ENCODE assay signal across 27 cellular contexts in the genomic region with DNA sequence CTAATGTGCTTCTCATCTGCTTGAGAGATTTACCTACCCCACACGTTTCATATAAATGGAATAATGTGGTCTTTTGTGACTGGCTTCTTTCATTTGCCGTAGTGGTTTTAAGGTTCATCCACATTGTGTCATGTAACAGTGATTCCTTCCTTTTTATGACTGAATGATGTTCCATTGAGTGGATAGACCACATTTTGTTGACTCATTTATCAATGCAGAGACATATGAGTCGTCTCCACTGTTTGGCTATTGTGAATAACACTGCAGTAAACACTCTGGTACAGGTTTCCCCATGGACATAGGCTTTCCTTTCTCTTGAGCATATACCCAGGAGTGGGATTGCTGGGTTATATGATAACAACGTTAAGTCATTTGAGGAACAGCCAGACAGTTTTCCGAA. TPM values are rescaled to one million over a fixed set of nuclear protein-coding genes. Genes with fewer than 3 reads are reported as not detected.
"Had no signal": no experiment of that assay in that cellular context is flagged by ENCODE, and none has a peak within 500 bp of the region (broad histone marks: within the 10 kb centered on the region; RNA-seq: fewer than 3 reads in every experiment).

No MANE protein-coding gene starts in this region.

- H3K27ac Mint-ChIP-seq: activated CD8-positive, alpha-beta T cell treated with anti-CD3 and anti-CD28 coated beads for 36 hours; activated naive CD8-positive, alpha-beta T cell; IgD-negative memory B cell had no signal

- H3K9me3 Mint-ChIP-seq: activated CD8-positive, alpha-beta T cell treated with anti-CD3 and anti-CD28 coated beads for 36 hours; central memory CD8-positive, alpha-beta T cell had no signal

- DNase-seq: activated CD4-positive, CD25-positive, alpha-beta regulatory T cell; activated CD8-positive, alpha-beta T cell treated with anti-CD3 and anti-CD28 coated beads for 36 hours; activated effector memory CD4-positive, alpha-beta T cell treated with Interleukin-2 at 50 U/mL for 16 hours; activated naive CD4-positive, alpha-beta T cell; body of pancreas; KG1; NCI-H1092; NCI-H1436; NCI-H1694 treated with DMSO at 0.1 percent for 48 hours; NCI-H2029 treated with DMSO at 0.1 percent for 48 hours; NCI-H510A treated with DMSO at 0.1 percent for 48 hours; NCI-H69; NK-92 treated with Interleukin-12 subunit alpha and Interleukin-12 subunit beta, amount 100 ng/mL, for 24 hours; OCI-M1; RPMI8226; T-helper 1 cell had no signal

- H3K4me3 Mint-ChIP-seq: activated CD8-positive, alpha-beta T cell treated with anti-CD3 and anti-CD28 coated beads for 36 hours; activated naive CD8-positive, alpha-beta T cell; central memory CD8-positive, alpha-beta T cell; IgD-negative memory B cell had no signal

- H3K4me1 ChIP-seq: adrenal gland, body of pancreas had no signal

- H3K27ac ChIP-seq: adrenal gland, body of pancreas, SK-N-MC, VCaP had no signal

- H3K4me3 ChIP-seq: adrenal gland, body of pancreas, SK-N-MC had no signal

- H3K9me3 ChIP-seq: adrenal gland, body of pancreas had no signal

- H3K4me1 Mint-ChIP-seq: IgD-negative memory B cell had no signal

- H3K36me3 ChIP-seq: adrenal gland had no signal

- ATAC-seq: activated CD8-positive, alpha-beta T cell treated with anti-CD3 and anti-CD28 coated beads for 36 hours; body of pancreas; Panc1; Right ventricle myocardium inferior had no signal

- H3K36me3 Mint-ChIP-seq: activated naive CD8-positive, alpha-beta T cell; IgD-negative memory B cell had no signal

- H3K27me3 ChIP-seq: adrenal gland, body of pancreas had no signal

RNA-seq across cellular contexts. Expression of a gene that starts 2.0 kb away (rescaled TPM):
- total RNA-seq: activated CD8-positive, alpha-beta T cell treated with anti-CD3 and anti-CD28 coated beads for 36 hours; LHCN-M2; T-helper 2 cell treated with Interferon-gamma antibody and Interleukin-4, amounts not matched to agents 100 ng/mL and 5 ng/mL, for 36 hours had no signal

RNA-seq across cellular contexts. Expression of a gene that starts 49.7 kb away (rescaled TPM):
- total RNA-seq: activated CD8-positive, alpha-beta T cell treated with anti-CD3 and anti-CD28 coated beads for 36 hours; LHCN-M2; T-helper 2 cell treated with Interferon-gamma antibody and Interleukin-4, amounts not matched to agents 100 ng/mL and 5 ng/mL, for 36 hours had no signal
- polyA plus RNA-seq: IgD-negative memory B cell had no signal

RNA-seq across cellular contexts. Expression of a gene that starts 50.1 kb away (rescaled TPM):
- total RNA-seq: activated CD8-positive, alpha-beta T cell treated with anti-CD3 and anti-CD28 coated beads for 36 hours; LHCN-M2; M059J; T-helper 2 cell treated with Interferon-gamma antibody and Interleukin-4, amounts not matched to agents 100 ng/mL and 5 ng/mL, for 36 hours had no signal
